Comparison of ENCODE assay signal across 1 cellular context in the genomic region with DNA sequence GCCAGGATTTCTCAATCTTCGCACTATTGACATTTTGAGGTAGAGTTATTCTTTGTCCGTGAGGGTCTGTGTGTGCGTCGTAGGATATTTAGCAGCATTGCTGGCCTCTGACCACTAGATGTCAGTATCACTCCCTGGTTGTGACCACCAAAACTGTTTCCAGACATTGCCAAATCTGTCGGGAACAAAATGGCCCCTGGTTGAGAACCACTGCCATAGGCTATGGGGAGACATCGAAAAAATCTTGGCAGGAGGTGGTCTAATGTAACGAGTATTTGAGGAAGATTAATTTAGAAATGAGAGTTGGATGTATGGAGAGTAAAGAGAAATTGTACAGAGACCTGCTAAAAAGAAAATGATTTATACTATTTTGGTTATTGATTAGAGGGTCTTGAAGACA.
TF ChIP-seq lines count a peak whose summit lies in the region.

No MANE protein-coding gene starts in this region.

TF ChIP-seq in H1, 55 proteins besides CTCF, POLR2A, EP300 and RAD21 (continued from another document):
- TF ChIP-seq, protein P1, sequence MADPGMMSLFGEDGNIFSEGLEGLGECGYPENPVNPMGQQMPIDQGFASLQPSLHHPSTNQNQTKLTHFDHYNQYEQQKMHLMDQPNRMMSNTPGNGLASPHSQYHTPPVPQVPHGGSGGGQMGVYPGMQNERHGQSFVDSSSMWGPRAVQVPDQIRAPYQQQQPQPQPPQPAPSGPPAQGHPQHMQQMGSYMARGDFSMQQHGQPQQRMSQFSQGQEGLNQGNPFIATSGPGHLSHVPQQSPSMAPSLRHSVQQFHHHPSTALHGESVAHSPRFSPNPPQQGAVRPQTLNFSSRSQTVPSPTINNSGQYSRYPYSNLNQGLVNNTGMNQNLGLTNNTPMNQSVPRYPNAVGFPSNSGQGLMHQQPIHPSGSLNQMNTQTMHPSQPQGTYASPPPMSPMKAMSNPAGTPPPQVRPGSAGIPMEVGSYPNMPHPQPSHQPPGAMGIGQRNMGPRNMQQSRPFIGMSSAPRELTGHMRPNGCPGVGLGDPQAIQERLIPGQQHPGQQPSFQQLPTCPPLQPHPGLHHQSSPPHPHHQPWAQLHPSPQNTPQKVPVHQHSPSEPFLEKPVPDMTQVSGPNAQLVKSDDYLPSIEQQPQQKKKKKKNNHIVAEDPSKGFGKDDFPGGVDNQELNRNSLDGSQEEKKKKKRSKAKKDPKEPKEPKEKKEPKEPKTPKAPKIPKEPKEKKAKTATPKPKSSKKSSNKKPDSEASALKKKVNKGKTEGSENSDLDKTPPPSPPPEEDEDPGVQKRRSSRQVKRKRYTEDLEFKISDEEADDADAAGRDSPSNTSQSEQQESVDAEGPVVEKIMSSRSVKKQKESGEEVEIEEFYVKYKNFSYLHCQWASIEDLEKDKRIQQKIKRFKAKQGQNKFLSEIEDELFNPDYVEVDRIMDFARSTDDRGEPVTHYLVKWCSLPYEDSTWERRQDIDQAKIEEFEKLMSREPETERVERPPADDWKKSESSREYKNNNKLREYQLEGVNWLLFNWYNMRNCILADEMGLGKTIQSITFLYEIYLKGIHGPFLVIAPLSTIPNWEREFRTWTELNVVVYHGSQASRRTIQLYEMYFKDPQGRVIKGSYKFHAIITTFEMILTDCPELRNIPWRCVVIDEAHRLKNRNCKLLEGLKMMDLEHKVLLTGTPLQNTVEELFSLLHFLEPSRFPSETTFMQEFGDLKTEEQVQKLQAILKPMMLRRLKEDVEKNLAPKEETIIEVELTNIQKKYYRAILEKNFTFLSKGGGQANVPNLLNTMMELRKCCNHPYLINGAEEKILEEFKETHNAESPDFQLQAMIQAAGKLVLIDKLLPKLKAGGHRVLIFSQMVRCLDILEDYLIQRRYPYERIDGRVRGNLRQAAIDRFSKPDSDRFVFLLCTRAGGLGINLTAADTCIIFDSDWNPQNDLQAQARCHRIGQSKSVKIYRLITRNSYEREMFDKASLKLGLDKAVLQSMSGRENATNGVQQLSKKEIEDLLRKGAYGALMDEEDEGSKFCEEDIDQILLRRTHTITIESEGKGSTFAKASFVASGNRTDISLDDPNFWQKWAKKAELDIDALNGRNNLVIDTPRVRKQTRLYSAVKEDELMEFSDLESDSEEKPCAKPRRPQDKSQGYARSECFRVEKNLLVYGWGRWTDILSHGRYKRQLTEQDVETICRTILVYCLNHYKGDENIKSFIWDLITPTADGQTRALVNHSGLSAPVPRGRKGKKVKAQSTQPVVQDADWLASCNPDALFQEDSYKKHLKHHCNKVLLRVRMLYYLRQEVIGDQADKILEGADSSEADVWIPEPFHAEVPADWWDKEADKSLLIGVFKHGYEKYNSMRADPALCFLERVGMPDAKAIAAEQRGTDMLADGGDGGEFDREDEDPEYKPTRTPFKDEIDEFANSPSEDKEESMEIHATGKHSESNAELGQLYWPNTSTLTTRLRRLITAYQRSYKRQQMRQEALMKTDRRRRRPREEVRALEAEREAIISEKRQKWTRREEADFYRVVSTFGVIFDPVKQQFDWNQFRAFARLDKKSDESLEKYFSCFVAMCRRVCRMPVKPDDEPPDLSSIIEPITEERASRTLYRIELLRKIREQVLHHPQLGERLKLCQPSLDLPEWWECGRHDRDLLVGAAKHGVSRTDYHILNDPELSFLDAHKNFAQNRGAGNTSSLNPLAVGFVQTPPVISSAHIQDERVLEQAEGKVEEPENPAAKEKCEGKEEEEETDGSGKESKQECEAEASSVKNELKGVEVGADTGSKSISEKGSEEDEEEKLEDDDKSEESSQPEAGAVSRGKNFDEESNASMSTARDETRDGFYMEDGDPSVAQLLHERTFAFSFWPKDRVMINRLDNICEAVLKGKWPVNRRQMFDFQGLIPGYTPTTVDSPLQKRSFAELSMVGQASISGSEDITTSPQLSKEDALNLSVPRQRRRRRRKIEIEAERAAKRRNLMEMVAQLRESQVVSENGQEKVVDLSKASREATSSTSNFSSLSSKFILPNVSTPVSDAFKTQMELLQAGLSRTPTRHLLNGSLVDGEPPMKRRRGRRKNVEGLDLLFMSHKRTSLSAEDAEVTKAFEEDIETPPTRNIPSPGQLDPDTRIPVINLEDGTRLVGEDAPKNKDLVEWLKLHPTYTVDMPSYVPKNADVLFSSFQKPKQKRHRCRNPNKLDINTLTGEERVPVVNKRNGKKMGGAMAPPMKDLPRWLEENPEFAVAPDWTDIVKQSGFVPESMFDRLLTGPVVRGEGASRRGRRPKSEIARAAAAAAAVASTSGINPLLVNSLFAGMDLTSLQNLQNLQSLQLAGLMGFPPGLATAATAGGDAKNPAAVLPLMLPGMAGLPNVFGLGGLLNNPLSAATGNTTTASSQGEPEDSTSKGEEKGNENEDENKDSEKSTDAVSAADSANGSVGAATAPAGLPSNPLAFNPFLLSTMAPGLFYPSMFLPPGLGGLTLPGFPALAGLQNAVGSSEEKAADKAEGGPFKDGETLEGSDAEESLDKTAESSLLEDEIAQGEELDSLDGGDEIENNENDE (IDR thresholded peaks at IDR 0.05; ENCODE audit: insufficient replicate concordance, low read length) = no peak
- no peak for TF ChIP-seq HDAC2 (IDR thresholded peaks at IDR 0.05; ENCODE audit: borderline replicate concordance in 1 of 2, low read depth in 2 of 2, low read length in 2 of 2)
- TF ChIP-seq TBP (IDR thresholded peaks at IDR 0.05; ENCODE audit: low read depth, low read length) = no peak
- peak; percentile 92 for TF ChIP-seq YY1 (IDR thresholded peaks at IDR 0.05; ENCODE audit: low read depth, low read length)
- TF ChIP-seq TCF12 (IDR thresholded peaks at IDR 0.05; ENCODE audit: low read depth, low read length) = no peak
